In genomic region chr11:65386307-65387081, GRCh38 we compare ENCODE assay signal across 8 cellular contexts. TPM values are rescaled to one million over a fixed set of nuclear protein-coding genes. Genes with fewer than 3 reads are reported as not detected.
DNase-seq lines count a peak whose midpoint lies in the region; ATAC-seq and TF ChIP-seq lines count a peak whose summit lies in the region.

FRMD8 (plus strand) TSS chr11:65386637; CDS start chr11:65387037, 400 bp downstream.

- TF ChIP-seq CTCF in foreskin keratinocyte (conservative IDR thresholded peaks at IDR 0.05) (no peak), neural progenitor cell (IDR thresholded peaks at IDR 0.05) (no peak), stomach (IDR thresholded peaks at IDR 0.05) (no peak)

- peak within 1 kb of the TSS; percentile 83 for H3K27ac ChIP-seq in foreskin keratinocyte
- no peak within 1 kb of the TSS for H3K27ac ChIP-seq in neural progenitor cell
- peak within 1 kb of the TSS; percentile 87 to 100 (median 97) for H3K27ac ChIP-seq in stomach

- H3K9ac ChIP-seq in neural progenitor cell: peak within 1 kb of the TSS; percentile 43

- peak within 1 kb of the TSS; percentile 82 for H3K4me2 ChIP-seq in neural progenitor cell

- H3K4me3 ChIP-seq in MG63 (peak within 1 kb of the TSS; percentile 89), neural progenitor cell (peak within 1 kb of the TSS; percentile 66), stomach (peak within 1 kb of the TSS; percentile 71 to 88 (median 81))

- H3K4me3 Mint-ChIP-seq in neural progenitor cell: peak within 1 kb of the TSS; percentile 90

- no peak for TF ChIP-seq EP300 in stomach (IDR thresholded peaks at IDR 0.05)

- no peaks in the 10 kb centered on the region for H3K9me3 Mint-ChIP-seq in neural progenitor cell

- H3K9me3 ChIP-seq in MG63 (no peaks in the 10 kb centered on the region), neural progenitor cell (ENCODE audit: low read depth) (no peaks in the 10 kb centered on the region), stomach (no peaks in the 10 kb centered on the region)

- H3K27me3 ChIP-seq in MG63 (no peaks in the 10 kb centered on the region), foreskin keratinocyte (no peaks in the 10 kb centered on the region), neural progenitor cell (no peaks in the 10 kb centered on the region), stomach (no peaks in the 10 kb centered on the region)

- H3K4me1 Mint-ChIP-seq in neural progenitor cell: peaks cover 41% of the 10 kb centered on the region

- peaks cover 10% of the 10 kb centered on the region for H3F3A ChIP-seq in neural progenitor cell (ENCODE audit: low read depth)

- no peak for ATAC-seq in foreskin keratinocyte

- TF ChIP-seq POLR2A in GM19193 (IDR thresholded peaks at IDR 0.05; ENCODE audit: extremely low read depth, insufficient read depth, insufficient read length) (peak; percentile 85), stomach (IDR thresholded peaks at IDR 0.05) (peak in 1 of 4 donors; percentile 50)

- H3K27me3 Mint-ChIP-seq in neural progenitor cell (ENCODE audit: insufficient read depth, low read depth): peaks cover 15% of the 10 kb centered on the region

- no peaks in the 10 kb centered on the region for H3K36me3 Mint-ChIP-seq in neural progenitor cell

- peaks cover 19% of the 10 kb centered on the region for H3K36me3 ChIP-seq in MG63
- no peaks in the 10 kb centered on the region for H3K36me3 ChIP-seq in neural progenitor cell
- peaks cover 0 to 27% (median 21%) of the 10 kb centered on the region in 4 donors for H3K36me3 ChIP-seq in stomach

- no peaks in the 10 kb centered on the region for H4K20me1 ChIP-seq in neural progenitor cell (ENCODE audit: low read depth)

- peak within 1 kb of the TSS; percentile 74 for H2AFZ ChIP-seq in neural progenitor cell (replicated peaks)

- DNase-seq in AG08395 (ENCODE audit: low spot score): peak; percentile 98
- peak; percentile 84 for DNase-seq in MG63
- DNase-seq in SK-N-DZ (ENCODE audit: low spot score): peak; percentile 72
- peak; percentile 55 to 86 (median 68) for DNase-seq in activated naive CD4-positive, alpha-beta T cell (lab: John Stamatoyannopoulos, UW)
- DNase-seq in foreskin keratinocyte: peak; percentile 43 to 62
- DNase-seq in neural progenitor cell (ENCODE audit: low spot score): peak; percentile 90
- DNase-seq in stomach: peak; percentile 95

- intact Hi-C loops in stomach (cut with DNase I; ENCODE audit: low total_unique reads): no loop called here

- H3K4me1 ChIP-seq in foreskin keratinocyte (peaks cover 16% of the 10 kb centered on the region), neural progenitor cell (peaks cover 20% of the 10 kb centered on the region), stomach (peaks cover 73 to 95% (median 86%) of the 10 kb centered on the region in 4 donors)

- H3K27ac Mint-ChIP-seq in neural progenitor cell: peak within 1 kb of the TSS; percentile 53

- 0 to 4% (median 1%) methylated on average over 7 to 70 of the region's 70 CpGs for WGBS in stomach, 5 donors

- H3K79me2 ChIP-seq in neural progenitor cell (ENCODE audit: low read depth): peaks cover 8% of the 10 kb centered on the region

RNA-seq across cellular contexts. Expression of gene FRMD8, which starts in this region (rescaled TPM):
- 25.9 and 44.1 TPM in 2 replicates for total RNA-seq in MG63 (2014; rRNA removed; shearing (Covaris generic); ENCODE audit: low replicate concordance)
- polyA plus RNA-seq in SK-N-DZ (2014; cell fraction: cytosol; rRNA removed): 25.3 and 31.8 TPM in 2 replicates
- 28.6 and 39.3 TPM in 2 replicates for polyA plus RNA-seq in SK-N-DZ (2014; cell fraction: nucleus; rRNA removed)
- 26.3 and 29.7 TPM in 2 replicates for total RNA-seq in foreskin keratinocyte
- polyA plus RNA-seq in foreskin keratinocyte: 16.0 and 17.0 TPM in 2 replicates
- 5.8 and 28.3 TPM in 2 replicates for total RNA-seq in neural progenitor cell (ENCODE audit: low replicate concordance)
- 100 to 1,000 TPM in 3 of 5 donors, 10 to 100 TPM in 1, 1 to 10 TPM in 1; 9.3 to 340 (median 114) TPM for total RNA-seq in stomach
- polyA plus RNA-seq in stomach: 10 to 100 TPM; 11.8 to 16.3 (median 13.6) TPM
